ENCODE assay signal across 36 cellular contexts in genomic region chr4:174494146-174494545, GRCh38. TPM values are rescaled to one million over a fixed set of nuclear protein-coding genes. Genes with fewer than 3 reads are reported as not detected.
"Had no signal": no experiment of that assay in that cellular context is flagged by ENCODE, and none has a peak within 500 bp of the region (broad histone marks: within the 10 kb centered on the region; RNA-seq: fewer than 3 reads in every experiment).

No MANE protein-coding gene starts in this region.

- H3K36me3 Mint-ChIP-seq: activated CD4-positive, alpha-beta memory T cell treated with anti-CD3 and anti-CD28 coated beads for 36 hours had no signal

- H3K4me3 Mint-ChIP-seq: activated B cell treated with CpG ODN at 0.5 μM for 24 hours; activated CD4-positive, alpha-beta memory T cell treated with anti-CD3 and anti-CD28 coated beads for 36 hours; activated naive CD8-positive, alpha-beta T cell treated with anti-CD3 and anti-CD28 coated beads for 36 hours; activated T-helper 1 cell treated with anti-CD3 and anti-CD28 coated beads, Interleukin-12 subunit alpha, Interleukin-12 subunit beta, Interleukin-2, Interleukin-4 antibody, amounts not matched to agents 30 ng/mL and 10 ng/mL and 1 ng/mL, durations not matched to agents 14 hours and 24 hours and 36 hours; IgD-negative memory B cell had no signal

- ATAC-seq: PC-3, Right ventricle myocardium inferior, SK-N-SH treated with all-trans-retinoic acid at 6 μM for 48 hours had no signal

- H3K27ac Mint-ChIP-seq: activated B cell treated with CpG ODN at 0.5 μM for 24 hours; activated CD4-positive, alpha-beta memory T cell treated with anti-CD3 and anti-CD28 coated beads for 36 hours; activated naive CD8-positive, alpha-beta T cell treated with anti-CD3 and anti-CD28 coated beads for 36 hours; IgD-negative memory B cell had no signal

- H3K9me3 Mint-ChIP-seq: activated B cell treated with CpG ODN at 0.5 μM for 24 hours; activated CD4-positive, alpha-beta memory T cell treated with anti-CD3 and anti-CD28 coated beads for 36 hours; activated naive CD8-positive, alpha-beta T cell treated with anti-CD3 and anti-CD28 coated beads for 36 hours; activated T-helper 1 cell treated with anti-CD3 and anti-CD28 coated beads, Interleukin-12 subunit alpha, Interleukin-12 subunit beta, Interleukin-2, Interleukin-4 antibody, amounts not matched to agents 30 ng/mL and 10 ng/mL and 1 ng/mL, durations not matched to agents 14 hours and 24 hours and 36 hours; IgD-negative memory B cell had no signal

- H3K4me1 Mint-ChIP-seq: activated B cell treated with CpG ODN at 0.5 μM for 24 hours had no signal

- H3K27me3 Mint-ChIP-seq: activated B cell treated with CpG ODN at 0.5 μM for 24 hours; activated CD4-positive, alpha-beta memory T cell treated with anti-CD3 and anti-CD28 coated beads for 36 hours; activated naive CD8-positive, alpha-beta T cell treated with anti-CD3 and anti-CD28 coated beads for 36 hours; IgD-negative memory B cell had no signal

- DNase-seq: activated B cell treated with CpG ODN at 0.5 μM for 24 hours; activated CD4-positive, alpha-beta memory T cell treated with anti-CD3 and anti-CD28 coated beads for 36 hours; activated CD4-positive, alpha-beta T cell treated with anti-CD3 and anti-CD28 coated beads, Interleukin-2, amount 50 U/mL, for 1 hour; activated CD4-positive, CD25-positive, alpha-beta regulatory T cell treated with anti-CD3 and anti-CD28 coated beads, Interleukin-2, amount 50 U/mL, for 72 hours; activated CD8-positive, alpha-beta memory T cell treated with anti-CD3 and anti-CD28 coated beads, Interleukin-2, amount 50 U/mL, for 4 hours; activated effector memory CD4-positive, alpha-beta T cell treated with anti-CD3 and anti-CD28 coated beads, Interleukin-2, amount 50 U/mL, for 16 hours; activated naive CD4-positive, alpha-beta T cell; activated naive CD4-positive, alpha-beta T cell treated with anti-CD3 and anti-CD28 coated beads, Interleukin-2, amount 50 U/mL, for 16 hours; activated naive CD8-positive, alpha-beta T cell treated with anti-CD3 and anti-CD28 coated beads for 36 hours; activated T-cell treated with anti-CD3 and anti-CD28 coated beads for 4 hours; amniotic stem cell; aorta; brain microvascular endothelial cell; central memory CD4-positive, alpha-beta T cell; Kasumi-1; KBM-7; MM.1S; MV-4-11; NCI-H1092; NCI-H1436 treated with DMSO at 0.1 percent for 48 hours; NCI-H1694 treated with DMSO at 0.1 percent for 48 hours; NCI-H2029; NCI-H345; NCI-H524 treated with DMSO at 0.1 percent for 48 hours; NK-92 treated with Interleukin-12 subunit alpha and Interleukin-12 subunit beta, amount 100 ng/mL, for 24 hours; PC-3; Peyer's patch; SIG-M5; T-helper 1 cell; T-helper 2 cell; T-helper 9 cell had no signal

RNA-seq across cellular contexts. Expression of gene HPGD, which starts 28.1 kb away (rescaled TPM):
- total RNA-seq: activated B cell treated with CpG ODN at 0.5 μM for 24 hours, chondrocyte had no signal
